Comparison of ENCODE assay signal across 17 cellular contexts in the genomic region with DNA sequence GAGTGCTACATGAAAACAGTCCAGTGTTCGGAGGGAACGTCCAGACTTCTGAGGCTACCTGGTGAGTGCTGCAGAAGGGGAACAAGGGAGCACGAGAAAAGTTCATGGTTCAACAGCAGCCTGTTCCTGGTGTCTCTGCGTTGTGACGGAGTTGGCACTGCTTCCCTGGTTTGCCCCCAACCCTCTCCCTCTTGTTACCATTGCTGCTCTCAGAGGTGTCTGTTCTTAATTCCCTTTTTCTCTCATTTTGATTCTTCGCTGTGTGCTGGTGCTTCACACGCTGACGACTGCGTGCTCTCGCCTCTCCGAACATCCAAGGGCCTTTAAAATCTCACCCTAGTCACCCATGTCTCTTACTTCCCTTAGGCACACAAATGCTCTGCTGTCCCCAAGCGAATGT. TPM values are rescaled to one million over a fixed set of nuclear protein-coding genes. Genes with fewer than 3 reads are reported as not detected.
DNase-seq lines count a peak whose midpoint lies in the region; ATAC-seq and TF ChIP-seq lines count a peak whose summit lies in the region.
"Had no signal": no experiment of that assay in that cellular context is flagged by ENCODE, and none has a peak within 500 bp of the region (broad histone marks: within the 10 kb centered on the region; RNA-seq: fewer than 3 reads in every experiment).

No MANE protein-coding gene starts in this region.

- ATAC-seq in T-helper 17 cell: no peak
- ATAC-seq in HG03457 (IDR thresholded peaks at IDR 0.05; ENCODE audit: unreplicated experiment): no peak
- ATAC-seq: CD8-positive, alpha-beta T cell had no signal

- H3K27ac Mint-ChIP-seq in T-helper 17 cell (no peak overlapping the region), neural progenitor cell (no peak overlapping the region), type B pancreatic cell (no peak overlapping the region)
- H3K27ac Mint-ChIP-seq in activated T-cell treated with anti-CD3 and anti-CD28 coated beads, Interleukin-2, amount 50 U/mL, for 24 hours: no peak overlapping the region
- H3K27ac Mint-ChIP-seq: CD8-positive, alpha-beta T cell had no signal

- 97% methylated on average over 12 of the region's 12 CpGs for WGBS in esophagus muscularis mucosa

- H3K36me3 ChIP-seq in esophagus muscularis mucosa (no peaks in the 10 kb centered on the region), neural progenitor cell (no peaks in the 10 kb centered on the region)
- H3K36me3 ChIP-seq: BLaER1 had no signal

- H3K27ac ChIP-seq in esophagus muscularis mucosa (replicated peaks in 1 of 4) (no peak overlapping the region), neural progenitor cell (no peak overlapping the region)
- H3K27ac ChIP-seq: BLaER1, C4-2B, GM23248 had no signal

- no peak overlapping the region for H2AFZ ChIP-seq in neural progenitor cell (replicated peaks)
- H2AFZ ChIP-seq: GM23248 had no signal

- H3K4me3 Mint-ChIP-seq in T-helper 17 cell (peak overlapping the region; percentile 76), neural progenitor cell (peak overlapping the region; percentile 28), type B pancreatic cell (peak overlapping the region; percentile 70)
- no peak overlapping the region for H3K4me3 Mint-ChIP-seq in activated T-cell treated with anti-CD3 and anti-CD28 coated beads, Interleukin-2, amount 50 U/mL, for 24 hours
- H3K4me3 Mint-ChIP-seq: CD4-positive, CD25-positive, alpha-beta regulatory T cell; CD8-positive, alpha-beta T cell had no signal

- no peaks in the 10 kb centered on the region for H4K20me1 ChIP-seq in neural progenitor cell (ENCODE audit: low read depth)

- H3K9me3 ChIP-seq in T-helper 17 cell (ENCODE audit: control insufficient read depth, low read length, poor library complexity, severe bottlenecking) (no peaks in the 10 kb centered on the region), esophagus muscularis mucosa (no peaks in the 10 kb centered on the region), neural progenitor cell (ENCODE audit: low read depth) (no peaks in the 10 kb centered on the region)
- H3K9me3 ChIP-seq: BLaER1, Caco-2 had no signal

- H3F3A ChIP-seq in neural progenitor cell (ENCODE audit: low read depth): peaks cover 19% of the 10 kb centered on the region

- H3K27me3 Mint-ChIP-seq in T-helper 17 cell: peaks cover 43% of the 10 kb centered on the region
- H3K27me3 Mint-ChIP-seq in neural progenitor cell (ENCODE audit: insufficient read depth, low read depth): peaks cover 19% of the 10 kb centered on the region
- H3K27me3 Mint-ChIP-seq in type B pancreatic cell: peaks cover 41% of the 10 kb centered on the region
- peaks cover 64% of the 10 kb centered on the region for H3K27me3 Mint-ChIP-seq in activated T-cell treated with anti-CD3 and anti-CD28 coated beads, Interleukin-2, amount 50 U/mL, for 24 hours

- H3K4me3 ChIP-seq in esophagus muscularis mucosa (no peak overlapping the region), neural progenitor cell (no peak overlapping the region)
- H3K4me3 ChIP-seq: BLaER1, GM23248 had no signal

- H3K36me3 Mint-ChIP-seq in T-helper 17 cell (ENCODE audit: low read depth) (peaks cover 6% of the 10 kb centered on the region), neural progenitor cell (no peaks in the 10 kb centered on the region), type B pancreatic cell (peaks cover 4% of the 10 kb centered on the region)
- no peaks in the 10 kb centered on the region for H3K36me3 Mint-ChIP-seq in activated T-cell treated with anti-CD3 and anti-CD28 coated beads, Interleukin-2, amount 50 U/mL, for 24 hours (ENCODE audit: low read depth)
- H3K36me3 Mint-ChIP-seq: CD4-positive, CD25-positive, alpha-beta regulatory T cell had no signal

- no peak for DNase-seq in T-helper 17 cell
- DNase-seq in esophagus muscularis mucosa (ENCODE audit: extremely low spot score): peak; percentile 60
- no peak for DNase-seq in neural progenitor cell (ENCODE audit: low spot score)
- no peak for DNase-seq in type B pancreatic cell (ENCODE audit: extremely low spot score, unreplicated experiment)
- no peak for DNase-seq in activated T-cell treated with anti-CD3 and anti-CD28 coated beads, Interleukin-2, amount 50 U/mL, for 24 hours
- DNase-seq in NCI-H524 treated with DMSO at 0.1 percent for 48 hours (lab: John Stamatoyannopoulos, UW): no peak
- DNase-seq: Caco-2; CD4-positive, CD25-positive, alpha-beta regulatory T cell; CD8-positive, alpha-beta T cell; DMS153; DND-41; GM23248; H7; HCEC 1CT had no signal

- H3K79me2 ChIP-seq in neural progenitor cell (ENCODE audit: low read depth): no peaks in the 10 kb centered on the region

- H3K4me1 Mint-ChIP-seq in T-helper 17 cell: peaks cover 9% of the 10 kb centered on the region
- H3K4me1 Mint-ChIP-seq in neural progenitor cell: peaks cover 18% of the 10 kb centered on the region
- peaks cover 18% of the 10 kb centered on the region for H3K4me1 Mint-ChIP-seq in type B pancreatic cell (ENCODE audit: unreplicated experiment)
- peaks cover 8% of the 10 kb centered on the region for H3K4me1 Mint-ChIP-seq in activated T-cell treated with anti-CD3 and anti-CD28 coated beads, Interleukin-2, amount 50 U/mL, for 24 hours (ENCODE audit: low read depth)

- no peak for TF ChIP-seq POLR2A in esophagus muscularis mucosa (IDR thresholded peaks at IDR 0.05; ENCODE audit: low read depth)

- no peak for TF ChIP-seq EP300 in esophagus muscularis mucosa (IDR thresholded peaks at IDR 0.05)

- peaks cover 0 to 6% (median 2%) of the 10 kb centered on the region in 4 donors for H3K27me3 ChIP-seq in esophagus muscularis mucosa
- H3K27me3 ChIP-seq in neural progenitor cell: peaks cover 40% of the 10 kb centered on the region

- H3K9ac ChIP-seq in neural progenitor cell: no peak overlapping the region
- H3K9ac ChIP-seq: BLaER1, GM23248 had no signal

- TF ChIP-seq CTCF in esophagus muscularis mucosa (IDR thresholded peaks at IDR 0.05) (no peak), neural progenitor cell (IDR thresholded peaks at IDR 0.05) (no peak), type B pancreatic cell (conservative IDR thresholded peaks at IDR 0.05) (no peak)

- intact Hi-C loops in esophagus muscularis mucosa (cut with DNase I): no loop called here

- H3K9me3 Mint-ChIP-seq in neural progenitor cell (no peaks in the 10 kb centered on the region), type B pancreatic cell (peaks cover 5% of the 10 kb centered on the region)
- H3K9me3 Mint-ChIP-seq in activated T-cell treated with anti-CD3 and anti-CD28 coated beads, Interleukin-2, amount 50 U/mL, for 24 hours: no peaks in the 10 kb centered on the region
- H3K9me3 Mint-ChIP-seq: CD4-positive, CD25-positive, alpha-beta regulatory T cell; CD8-positive, alpha-beta T cell had no signal

- no peak overlapping the region for H3K4me2 ChIP-seq in neural progenitor cell
- H3K4me2 ChIP-seq: BLaER1 had no signal

- H3K4me1 ChIP-seq in esophagus muscularis mucosa (peaks cover 10 to 39% (median 37%) of the 10 kb centered on the region in 4 donors), neural progenitor cell (peaks cover 4% of the 10 kb centered on the region)

RNA-seq across cellular contexts. Expression of a gene that starts 1.6 kb away (rescaled TPM):
- total RNA-seq in T-helper 17 cell: 1 to 10 TPM in 1 of 2 donors, not detected in 1; 1.4 TPM
- 10 to 100 TPM; 19.5 to 38.8 (median 33.6) TPM for total RNA-seq in esophagus muscularis mucosa
- 4.6 and 10.4 TPM in 2 replicates for total RNA-seq in neural progenitor cell (ENCODE audit: low replicate concordance)
- 9.3 and 9.9 TPM in 2 replicates for total RNA-seq in type B pancreatic cell (ENCODE audit: low replicate concordance)

RNA-seq across cellular contexts. Expression of a gene that starts 34.0 kb away (rescaled TPM):
- 1 to 10 TPM in 1 of 2 donors, under 1 TPM in 1; 0.55 to 1.5 TPM for total RNA-seq in T-helper 17 cell
- 1 to 10 TPM; 2.5 to 7.0 (median 4.0) TPM for total RNA-seq in esophagus muscularis mucosa
- total RNA-seq in neural progenitor cell (ENCODE audit: low replicate concordance): 0.62 and 0.92 TPM in 2 replicates
- total RNA-seq in type B pancreatic cell (ENCODE audit: low replicate concordance): 8.8 and 22.6 TPM in 2 replicates
